15 cellular contexts compared by ENCODE assay signal in the genomic region with DNA sequence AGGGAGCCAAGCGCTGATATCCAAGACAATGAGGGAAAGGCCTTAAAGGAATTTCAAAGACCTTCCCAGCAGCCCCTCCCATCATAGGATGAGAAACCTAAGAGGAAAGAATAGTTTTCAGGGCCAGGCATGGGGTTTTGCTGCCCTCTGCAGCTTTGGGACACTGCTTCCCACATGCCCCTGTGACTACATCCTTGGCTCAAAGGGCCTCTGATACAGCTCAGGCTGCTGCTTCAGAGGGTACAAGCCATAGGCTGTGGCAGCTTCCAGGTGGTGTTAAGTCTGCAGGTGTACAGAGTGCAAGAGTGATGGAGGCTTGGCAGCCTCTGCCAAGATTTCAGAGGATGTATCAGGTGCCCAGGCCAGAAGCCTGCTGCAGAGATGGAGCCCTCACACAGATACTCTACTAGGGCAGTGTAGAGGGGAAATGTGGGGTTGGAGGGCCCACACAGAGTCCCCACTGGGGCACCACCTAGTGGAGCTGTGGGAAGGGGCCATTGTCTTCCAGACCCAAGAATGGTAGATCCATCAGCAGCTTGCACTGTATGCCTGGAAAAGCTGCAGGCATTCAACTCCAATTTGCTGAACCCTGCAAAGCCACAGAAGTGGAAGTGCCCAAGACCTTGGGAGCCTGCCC.
DNase-seq lines count a peak whose midpoint lies in the region; ATAC-seq, FAIRE-seq and TF ChIP-seq lines count a peak whose summit lies in the region.
"Had no signal": no experiment of that assay in that cellular context is flagged by ENCODE, and none has a peak within 500 bp of the region (broad histone marks: within the 10 kb centered on the region; RNA-seq: fewer than 3 reads in every experiment).

No MANE protein-coding gene starts in this region.

- H3K27me3 ChIP-seq in GM06990 (replicated peaks; ENCODE audit: control insufficient read depth, insufficient read depth, low read length) (no peaks in the 10 kb centered on the region), Loucy (ENCODE audit: insufficient read depth, low read length, poor library complexity, severe bottlenecking) (no peaks in the 10 kb centered on the region), mesendoderm (ENCODE audit: insufficient read depth, low read length, poor library complexity) (no peaks in the 10 kb centered on the region)
- H3K27me3 ChIP-seq: SJCRH30 had no signal

- intact Hi-C loops in kidney (cut with DNase I) = no loop called here

- no peak overlapping the region for H2AK5ac ChIP-seq in mesendoderm (ENCODE audit: low read length)

- peaks cover 4% of the 10 kb centered on the region for H4K20me1 ChIP-seq in Loucy (ENCODE audit: insufficient read depth, low read length, poor library complexity, severe bottlenecking)

- H3K9ac ChIP-seq in Loucy (ENCODE audit: low read depth, low read length, poor library complexity, severe bottlenecking) (no peak overlapping the region), mesendoderm (ENCODE audit: low read length) (no peak overlapping the region), kidney (ENCODE audit: low read length in 2 of 2) (no peak overlapping the region)

- H3K23ac ChIP-seq in mesendoderm (ENCODE audit: low read length) = no peak overlapping the region

- H2BK5ac ChIP-seq in mesendoderm (ENCODE audit: low read length) = no peak overlapping the region

- H3K4me1 ChIP-seq in Loucy (ENCODE audit: insufficient read depth, low read length, poor library complexity, severe bottlenecking) (peaks cover 10% of the 10 kb centered on the region), mesendoderm (ENCODE audit: control insufficient read depth, low read depth, low read length) (no peaks in the 10 kb centered on the region), kidney (ENCODE audit: control insufficient read depth in 1 of 2, insufficient read depth in 1 of 2, low read depth in 1 of 2, low read length in 2 of 2) (peaks cover 6% of the 10 kb centered on the region in 2 donors)

- no peaks in the 10 kb centered on the region for H3K9me2 ChIP-seq in Loucy (replicated peaks; ENCODE audit: low read depth, low read length)

- DNase-seq in GM06990 (ENCODE audit: extremely low read depth, insufficient read length) (no peak), cerebellar cortex (ENCODE audit: low spot score) (peak; percentile 52), mesendoderm (peak; percentile 86), kidney (no peak), glomerular visceral epithelial cell (ENCODE audit: extremely low spot score) (no peak)
- DNase-seq: activated CD4-positive, alpha-beta T cell treated with anti-CD3 and anti-CD28 coated beads for 48 hours; activated gamma-delta T cell; CD8-positive, alpha-beta memory T cell; cerebellar nuclear complex; NCI-H446 treated with DMSO at 0.1 percent for 48 hours; SJCRH30; stimulated activated naive B cell treated with anti-CD40 and anti-IgM and Interleukin-4, amounts not matched to agents 10 μg/mL and 1 μg/mL and 100 μg/mL, for 72 hours had no signal

- FAIRE-seq in kidney (lab: Jason Lieb, UNC) = no peak

- no peak overlapping the region for H3K18ac ChIP-seq in mesendoderm (ENCODE audit: low read length)

- H2AFZ ChIP-seq in Loucy (ENCODE audit: low read length) = no peak overlapping the region

- no peak overlapping the region for H3K56ac ChIP-seq in mesendoderm (ENCODE audit: low read length)

- H4K8ac ChIP-seq in mesendoderm (ENCODE audit: low read depth, low read length) = no peak overlapping the region

- H3K9me3 ChIP-seq in Loucy (ENCODE audit: insufficient read depth, low read depth, low read length) (no peaks in the 10 kb centered on the region; the same call in 1 of the 2 replicates), kidney (ENCODE audit: control insufficient read depth in 1 of 2, low read length in 2 of 2) (peaks cover 0 to 4% of the 10 kb centered on the region in 2 donors)
- H3K9me3 ChIP-seq: SJCRH30 had no signal

- H2BK120ac ChIP-seq in mesendoderm (ENCODE audit: low read depth, low read length) = no peak overlapping the region

- ATAC-seq in HG02938 (IDR thresholded peaks at IDR 0.05; ENCODE audit: unreplicated experiment) = no peak
- ATAC-seq in HG03175 (IDR thresholded peaks at IDR 0.05; ENCODE audit: unreplicated experiment) = no peak
- ATAC-seq: stimulated activated naive B cell treated with anti-CD40 and anti-IgM and Interleukin-4, amounts not matched to agents 10 μg/mL and 1 μg/mL and 100 μg/mL, for 72 hours had no signal

- H3F3A ChIP-seq in Loucy (ENCODE audit: low read depth) = no peaks in the 10 kb centered on the region

- H3K79me2 ChIP-seq in Loucy (ENCODE audit: insufficient read depth, low read length) (no peaks in the 10 kb centered on the region), mesendoderm (ENCODE audit: control insufficient read depth, insufficient read depth, low read length) (no peaks in the 10 kb centered on the region)

- H3K36me3 ChIP-seq in GM06990 (ENCODE audit: control insufficient read depth, insufficient read depth, low read length) (peaks cover 2% of the 10 kb centered on the region; the same call in 1 of the 2 replicates), Loucy (ENCODE audit: insufficient read depth, low read length) (peaks cover 10% of the 10 kb centered on the region; the same call in 1 of the 2 replicates), mesendoderm (ENCODE audit: control insufficient read depth, insufficient read depth, low read length) (no peaks in the 10 kb centered on the region), kidney (ENCODE audit: control insufficient read depth in 1 of 2, insufficient read depth in 2 of 2, low read length in 2 of 2) (no peaks in the 10 kb centered on the region)

- peak overlapping the region; percentile 11 for H3K27ac ChIP-seq in mesendoderm (ENCODE audit: low read depth, low read length)
- no peak overlapping the region for H3K27ac ChIP-seq in kidney (ENCODE audit: low read depth in 2 of 2, low read length in 2 of 2)
- H3K27ac ChIP-seq: SJCRH30 had no signal

- H3K4me3 ChIP-seq in GM06990 (replicated peaks; ENCODE audit: low read depth, low read length) (no peak overlapping the region), Loucy (ENCODE audit: low read length, poor library complexity, severe bottlenecking) (no peak overlapping the region), mesendoderm (ENCODE audit: low read length) (no peak overlapping the region), kidney (ENCODE audit: low read length in 2 of 2) (no peak overlapping the region)
- H3K4me3 ChIP-seq: SJCRH30 had no signal

- H3K4me2 ChIP-seq in Loucy (ENCODE audit: low read depth, low read length, poor library complexity, severe bottlenecking) = no peak overlapping the region
- no peak overlapping the region for H3K4me2 ChIP-seq in mesendoderm (ENCODE audit: low read length)

- TF ChIP-seq CTCF in GM06990 (IDR thresholded peaks at IDR 0.05; ENCODE audit: insufficient read depth, low read length, poor library complexity, severe bottlenecking) (peak; percentile 7), Loucy (conservative IDR thresholded peaks at IDR 0.05; ENCODE audit: low read length) (peak; percentile 48), kidney (IDR thresholded peaks at IDR 0.05; ENCODE audit: borderline replicate concordance, extremely low read depth, insufficient read depth) (no peak)

- H3K4ac ChIP-seq in mesendoderm (ENCODE audit: low read depth, low read length) = no peak overlapping the region

- no CpG with 5 or more reads among the region's 1 CpG for WGBS in mesendoderm (ENCODE audit: extremely low coverage, insufficient coverage, low lambda C conversion rate)

- H2BK15ac ChIP-seq in mesendoderm (replicated peaks; ENCODE audit: low read depth) = no peak overlapping the region

- H3K79me1 ChIP-seq in mesendoderm (ENCODE audit: low read length) = peaks cover 2% of the 10 kb centered on the region

- no peak overlapping the region for H4K5ac ChIP-seq in mesendoderm (ENCODE audit: low read length)

Comparison
In these comparisons a context has a peak if more than half of its experiments do, and no peak if none do; other contexts are left out.
1. DNase-seq: peak in cerebellar cortex (single experiment) and mesendoderm (single experiment); none in GM06990 (single experiment), kidney (single experiment) and glomerular visceral epithelial cell (single experiment).